8 cellular contexts compared by ENCODE assay signal in the genomic region with DNA sequence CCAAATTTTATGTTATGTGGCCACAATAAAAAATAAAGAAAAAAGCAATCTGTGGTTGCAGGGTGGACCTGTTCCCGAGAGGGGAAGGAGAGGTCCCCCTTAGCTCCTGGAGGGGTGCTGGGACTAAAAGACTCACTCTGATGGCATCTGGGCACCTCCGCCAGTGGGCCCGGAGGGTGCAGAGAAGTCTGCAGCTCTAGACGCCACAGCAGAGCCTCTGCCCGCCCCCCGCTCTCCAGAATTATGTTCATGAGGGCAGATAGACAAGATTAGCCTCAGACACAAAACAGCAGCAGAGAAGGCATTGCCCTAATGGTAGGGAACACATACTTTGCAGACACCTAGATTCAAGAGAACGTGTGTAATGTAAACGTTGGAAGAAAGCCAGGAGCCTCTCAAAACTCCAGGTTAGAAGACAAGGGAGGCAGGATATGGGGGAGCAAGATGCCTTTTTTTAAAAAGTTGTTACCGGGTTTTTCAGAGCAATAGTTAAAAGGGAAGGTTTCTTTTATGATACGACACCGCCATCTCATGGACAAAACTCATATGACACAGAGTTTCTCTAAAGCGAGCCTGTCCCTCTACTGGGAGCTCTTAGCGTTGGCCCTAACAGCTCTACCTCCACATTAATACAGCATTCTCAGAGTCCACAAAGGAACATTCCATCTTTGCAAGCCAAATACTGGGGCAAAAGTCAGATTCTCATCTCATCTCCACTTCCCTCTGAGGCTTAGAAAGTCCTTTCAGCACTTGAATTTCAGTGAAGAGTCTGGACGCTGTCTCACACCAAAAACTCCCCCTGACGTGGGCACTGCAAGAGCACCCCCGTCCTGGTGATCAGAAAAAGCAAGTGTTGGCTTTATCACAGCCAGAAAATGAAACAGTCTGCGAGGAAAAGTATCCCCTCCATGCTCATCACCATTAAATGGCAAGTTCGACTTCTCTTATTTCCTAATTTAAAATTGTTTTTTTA. TPM values are rescaled to one million over a fixed set of nuclear protein-coding genes. Genes with fewer than 3 reads are reported as not detected.
A peak's percentile ranks its signal among the peaks of the same experiment; 100 is the strongest.
DNase-seq lines count a peak whose midpoint lies in the region; ATAC-seq, FAIRE-seq and TF ChIP-seq lines count a peak whose summit lies in the region.

No MANE protein-coding gene starts in this region.

- H3K9me3 ChIP-seq in transverse colon = no peaks in the 10 kb centered on the region

- no peak for TF ChIP-seq EP300 in transverse colon (IDR thresholded peaks at IDR 0.05; ENCODE audit: low read depth)

- intact Hi-C loops in transverse colon (cut with DNase I; ENCODE audit: low total_unique reads) = no loop called here

- in situ Hi-C loops in transverse colon (cut with MboI; ENCODE audit: low pct_ligation_motif_present in 1 of 4, low pct_unique_long_range_greater_than_20kb in 1 of 4, low sequenced_read_pairs in 3 of 4) = no loop called here

- DNase-seq in D341Med (ENCODE audit: low spot score) (peak; percentile 85), H54 (ENCODE audit: insufficient read length, low spot score) (peak; percentile 60), NCI-H2196 treated with DMSO at 0.1 percent for 48 hours (lab: John Stamatoyannopoulos, UW; ENCODE audit: unreplicated experiment) (peak; percentile 23), epidermal melanocyte (ENCODE audit: insufficient read length, low spot score) (peak; percentile 91), middle frontal gyrus (ENCODE audit: extremely low spot score, low spot score) (peak; percentile 55), transverse colon (peak; percentile 31)
- peak; percentile 54 for DNase-seq in activated CD4-positive, alpha-beta T cell treated with anti-CD3 and anti-CD28 coated beads for 48 hours

- H3K4me1 ChIP-seq in transverse colon = peaks cover 0 to 4% (median 1%) of the 10 kb centered on the region in 4 donors

- no peaks in the 10 kb centered on the region for H3K36me3 ChIP-seq in transverse colon

- ATAC-seq in GM19397 (IDR thresholded peaks at IDR 0.05; ENCODE audit: unreplicated experiment) = no peak

- FAIRE-seq in H54 (lab: Jason Lieb, UNC) = peak; percentile 81

- H3K4me3 ChIP-seq in transverse colon = no peak overlapping the region

- TF ChIP-seq POLR2A in H54 (IDR thresholded peaks at IDR 0.05; ENCODE audit: low read depth, low read length) (no peak), transverse colon (IDR thresholded peaks at IDR 0.05) (no peak)

- 28 to 29% methylated on average over 12 to 18 of the region's 18 CpGs for WGBS in transverse colon (ENCODE audit: low coverage in 1 of 2), 2 donors

- peaks cover 35% of the 10 kb centered on the region for H3K27me3 ChIP-seq in transverse colon

- H3K27ac ChIP-seq in transverse colon = no peak overlapping the region

- peak; percentile 69 to 83 (median 75) for TF ChIP-seq CTCF in transverse colon (IDR thresholded peaks at IDR 0.05)

RNA-seq across cellular contexts. Expression of a gene that starts 47.2 kb away (rescaled TPM):
- total RNA-seq in transverse colon = 10 to 100 TPM in 3 of 4 donors, 1 to 10 TPM in 1; 9.0 to 45.2 (median 13.5) TPM

Comparison
In these comparisons a context has a peak if more than half of its experiments do, and no peak if none do; other contexts are left out.
1. DNase-seq: peak in every context shown above with its lines; median percentile 91 in epidermal melanocyte; 85 in D341Med; 60 in H54; 55 in middle frontal gyrus; 54 in activated CD4-positive, alpha-beta T cell treated with anti-CD3 and anti-CD28 coated beads for 48 hours; 31 in transverse colon; 23 in NCI-H2196 treated with DMSO at 0.1 percent for 48 hours.